13 cellular contexts compared by ENCODE assay signal in the genomic region with DNA sequence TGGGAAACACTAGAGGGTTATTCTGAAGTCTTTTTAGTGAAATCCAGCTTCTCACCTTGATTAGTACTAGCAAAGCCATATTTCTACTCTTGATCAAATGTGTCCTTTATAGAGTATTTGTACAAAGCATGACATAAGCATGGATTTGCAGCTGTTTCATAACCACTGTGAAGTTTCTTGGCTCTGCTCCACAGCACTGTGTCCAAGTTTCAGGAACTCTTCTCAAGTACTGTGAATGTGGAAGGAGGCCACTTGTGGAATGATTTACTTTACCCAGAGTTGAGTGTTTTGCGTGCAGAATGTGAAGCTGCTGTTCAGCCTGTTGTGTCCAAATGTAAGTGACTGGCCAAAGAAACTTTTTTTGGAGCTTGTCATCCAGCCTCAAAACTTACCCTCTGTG. TPM values are rescaled to one million over a fixed set of nuclear protein-coding genes. Genes with fewer than 3 reads are reported as not detected.
DNase-seq lines count a peak whose midpoint lies in the region; ATAC-seq and TF ChIP-seq lines count a peak whose summit lies in the region.
"Had no signal": no experiment of that assay in that cellular context is flagged by ENCODE, and none has a peak within 500 bp of the region (broad histone marks: within the 10 kb centered on the region; RNA-seq: fewer than 3 reads in every experiment).

No MANE protein-coding gene starts in this region.

- H3K4me3 Mint-ChIP-seq in chondrocyte (ENCODE audit: unreplicated experiment) = no peak overlapping the region
- no peak overlapping the region for H3K4me3 Mint-ChIP-seq in activated CD4-positive, alpha-beta T cell treated with anti-CD3 and anti-CD28 coated beads, Interleukin-2, amount 10 ng/mL, durations not matched to agents 24 days and 14 days
- H3K4me3 Mint-ChIP-seq: activated naive CD4-positive, alpha-beta T cell treated with anti-CD3 and anti-CD28 coated beads, Interleukin-2, amount 50 U/mL, for 24 hours; type B pancreatic cell had no signal

- H2AFZ ChIP-seq in smooth muscle cell (ENCODE audit: low read depth) = no peak overlapping the region

- H3K27me3 Mint-ChIP-seq in chondrocyte (ENCODE audit: low read depth) = no peaks in the 10 kb centered on the region
- H3K27me3 Mint-ChIP-seq in activated CD4-positive, alpha-beta T cell treated with anti-CD3 and anti-CD28 coated beads, Interleukin-2, amount 10 ng/mL, durations not matched to agents 24 days and 14 days = peaks cover 7% of the 10 kb centered on the region
- H3K27me3 Mint-ChIP-seq: activated naive CD4-positive, alpha-beta T cell treated with anti-CD3 and anti-CD28 coated beads, Interleukin-2, amount 50 U/mL, for 24 hours; type B pancreatic cell had no signal

- H3K27ac ChIP-seq in smooth muscle cell (ENCODE audit: low read depth) = no peak overlapping the region

- no peaks in the 10 kb centered on the region for H3K79me2 ChIP-seq in smooth muscle cell (ENCODE audit: low read depth)

- no peaks in the 10 kb centered on the region for H3K4me1 ChIP-seq in smooth muscle cell (ENCODE audit: low read depth)

- peaks cover 35% of the 10 kb centered on the region for H3K4me1 Mint-ChIP-seq in chondrocyte (ENCODE audit: low read depth)
- peaks cover 24% of the 10 kb centered on the region for H3K4me1 Mint-ChIP-seq in activated CD4-positive, alpha-beta T cell treated with anti-CD3 and anti-CD28 coated beads, Interleukin-2, amount 10 ng/mL, durations not matched to agents 24 days and 14 days

- DNase-seq in GM03348 (ENCODE audit: low spot score) (peak; percentile 66), chondrocyte (ENCODE audit: low spot score) (no peak), left colon (peak; percentile 32 to 67), smooth muscle cell (lab: John Stamatoyannopoulos, UW; ENCODE audit: unreplicated experiment) (no peak), cerebellar nuclear complex (lab: John Stamatoyannopoulos, UW) (no peak), NCI-H1048 (lab: John Stamatoyannopoulos, UW) (no peak)
- no peak for DNase-seq in activated CD4-positive, alpha-beta T cell treated with anti-CD3 and anti-CD28 coated beads, Interleukin-2, amount 10 ng/mL, durations not matched to agents 24 days and 14 days
- DNase-seq: DMS153, NCI-H1694 treated with DMSO at 0.1 percent for 48 hours had no signal

- no peaks in the 10 kb centered on the region for H3K27me3 ChIP-seq in smooth muscle cell (ENCODE audit: low read depth)

- intact Hi-C loops in left colon (cut with DNase I, micrococcal nuclease) = no loop called here
- intact Hi-C loops in activated CD4-positive, alpha-beta T cell treated with anti-CD3 and anti-CD28 coated beads, Interleukin-2, amount 10 ng/mL, durations not matched to agents 24 days and 14 days (cut with micrococcal nuclease) = loop anchor here (1.0 to 5.0 kb wide), 6 partner anchors 48 to 265 kb away; partner anchors contain the start of genes ZNF397 and ZSCAN30

- ATAC-seq in left colon (peak; percentile 64), GM19467 (IDR thresholded peaks at IDR 0.05; ENCODE audit: unreplicated experiment) (no peak)
- ATAC-seq: Panc1 had no signal

- peak overlapping the region; percentile 38 for H3K27ac Mint-ChIP-seq in chondrocyte (ENCODE audit: unreplicated experiment)
- no peak overlapping the region for H3K27ac Mint-ChIP-seq in activated CD4-positive, alpha-beta T cell treated with anti-CD3 and anti-CD28 coated beads, Interleukin-2, amount 10 ng/mL, durations not matched to agents 24 days and 14 days
- H3K27ac Mint-ChIP-seq: type B pancreatic cell had no signal

- no peaks in the 10 kb centered on the region for H3K36me3 ChIP-seq in smooth muscle cell (ENCODE audit: low read depth)

- H3F3A ChIP-seq in smooth muscle cell (ENCODE audit: low read depth) = no peaks in the 10 kb centered on the region

- no peaks in the 10 kb centered on the region for H3K36me3 Mint-ChIP-seq in chondrocyte (ENCODE audit: low read depth)
- no peaks in the 10 kb centered on the region for H3K36me3 Mint-ChIP-seq in activated CD4-positive, alpha-beta T cell treated with anti-CD3 and anti-CD28 coated beads, Interleukin-2, amount 10 ng/mL, durations not matched to agents 24 days and 14 days (ENCODE audit: low read depth)
- H3K36me3 Mint-ChIP-seq: activated naive CD4-positive, alpha-beta T cell treated with anti-CD3 and anti-CD28 coated beads, Interleukin-2, amount 50 U/mL, for 24 hours; type B pancreatic cell had no signal

- WGBS in smooth muscle cell (ENCODE audit: low lambda C conversion rate) = 20% methylated on average over 1 of the region's 1 CpG

- H3K4me2 ChIP-seq in smooth muscle cell = peak overlapping the region; percentile 19

- no peaks in the 10 kb centered on the region for H4K20me1 ChIP-seq in smooth muscle cell (ENCODE audit: low read depth)

- H3K9ac ChIP-seq in smooth muscle cell (ENCODE audit: low read depth) = no peak overlapping the region

- no peak overlapping the region for H3K4me3 ChIP-seq in smooth muscle cell

- no peaks in the 10 kb centered on the region for H3K9me3 ChIP-seq in smooth muscle cell (replicated peaks; ENCODE audit: low read depth)

- no peaks in the 10 kb centered on the region for H3K9me3 Mint-ChIP-seq in chondrocyte (ENCODE audit: low read depth)
- H3K9me3 Mint-ChIP-seq in activated CD4-positive, alpha-beta T cell treated with anti-CD3 and anti-CD28 coated beads, Interleukin-2, amount 10 ng/mL, durations not matched to agents 24 days and 14 days = no peaks in the 10 kb centered on the region
- H3K9me3 Mint-ChIP-seq: activated naive CD4-positive, alpha-beta T cell treated with anti-CD3 and anti-CD28 coated beads, Interleukin-2, amount 50 U/mL, for 24 hours; type B pancreatic cell had no signal

- TF ChIP-seq CTCF in chondrocyte (IDR thresholded peaks at IDR 0.05) (no peak), smooth muscle cell (IDR thresholded peaks at IDR 0.05; ENCODE audit: borderline replicate concordance, insufficient read depth, poor library complexity, severe bottlenecking) (no peak)

RNA-seq across cellular contexts. Expression of gene MAPRE2, which starts 16.2 kb away (rescaled TPM):
- 23.4 to 30.3 TPM (median 26.0 TPM) in 3 replicates for total RNA-seq in chondrocyte
- 10 to 100 TPM; 30.8 to 31.6 TPM for total RNA-seq in left colon
- 21.8 and 24.9 TPM in 2 replicates for total RNA-seq in smooth muscle cell
- polyA plus RNA-seq in smooth muscle cell = 10.5 and 11.2 TPM in 2 replicates
- total RNA-seq in activated CD4-positive, alpha-beta T cell treated with anti-CD3 and anti-CD28 coated beads, Interleukin-2, amount 10 ng/mL, durations not matched to agents 24 days and 14 days = 46.8 and 52.5 TPM in 2 replicates

Comparison
In these comparisons a context has a peak if more than half of its experiments do, and no peak if none do; other contexts are left out.
1. DNase-seq: peak in GM03348 (single experiment) and left colon (2 of 2); none in chondrocyte (single experiment), smooth muscle cell (single experiment), cerebellar nuclear complex (0 of 2), NCI-H1048 (single experiment) and activated CD4-positive, alpha-beta T cell treated with anti-CD3 and anti-CD28 coated beads, Interleukin-2, amount 10 ng/mL, durations not matched to agents 24 days and 14 days (single experiment).